In genomic region chr16:2968368-2968737, GRCh38 we compare ENCODE assay signal across 8 cellular contexts. TPM values are rescaled to one million over a fixed set of nuclear protein-coding genes. Genes with fewer than 3 reads are reported as not detected.
DNase-seq lines count a peak whose midpoint lies in the region; ATAC-seq and TF ChIP-seq lines count a peak whose summit lies in the region.

No MANE protein-coding gene starts in this region.

- no peaks in the 10 kb centered on the region for H3K9me3 Mint-ChIP-seq in activated naive CD4-positive, alpha-beta T cell treated with anti-CD3 and anti-CD28 coated beads, Interleukin-2, amount 50 U/mL, for 24 hours
- H3K9me3 Mint-ChIP-seq in type B pancreatic cell, result no peaks in the 10 kb centered on the region

- no peaks in the 10 kb centered on the region for H3K36me3 Mint-ChIP-seq in activated naive CD4-positive, alpha-beta T cell treated with anti-CD3 and anti-CD28 coated beads, Interleukin-2, amount 50 U/mL, for 24 hours
- H3K36me3 Mint-ChIP-seq in type B pancreatic cell, result peaks cover 3% of the 10 kb centered on the region

- H3K9ac ChIP-seq in iPS-18a (ENCODE audit: low read length), result no peak overlapping the region

- H3K27me3 Mint-ChIP-seq in activated naive CD4-positive, alpha-beta T cell treated with anti-CD3 and anti-CD28 coated beads, Interleukin-2, amount 50 U/mL, for 24 hours, result peaks cover 13% of the 10 kb centered on the region
- H3K27me3 Mint-ChIP-seq in type B pancreatic cell, result peaks cover 10% of the 10 kb centered on the region

- no peak overlapping the region for H3K27ac Mint-ChIP-seq in activated naive CD4-positive, alpha-beta T cell treated with anti-CD3 and anti-CD28 coated beads, Interleukin-2, amount 50 U/mL, for 24 hours
- H3K27ac Mint-ChIP-seq in type B pancreatic cell, result peak overlapping the region; percentile 53

- H3K4me3 ChIP-seq in iPS-18a (ENCODE audit: low read length), result peak overlapping the region; percentile 80

- no peak for DNase-seq in activated naive CD4-positive, alpha-beta T cell (lab: John Stamatoyannopoulos, UW)
- DNase-seq in SHP77 treated with DMSO at 0.1 percent for 48 hours (lab: John Stamatoyannopoulos, UW) (peak; percentile 1), type B pancreatic cell (ENCODE audit: extremely low spot score, unreplicated experiment) (no peak), KBM-7 (no peak), GM19238 (ENCODE audit: insufficient read length, low spot score) (no peak)

- ATAC-seq in GM21390 (IDR thresholded peaks at IDR 0.05; ENCODE audit: unreplicated experiment), result no peak

- in situ Hi-C loops in KBM-7 (cut with MboI; ENCODE audit: low pct_unique_long_range_greater_than_20kb, low sequenced_read_pairs), result no loop called here

- H3K36me3 ChIP-seq in iPS-18a (ENCODE audit: control insufficient read depth, low read depth, low read length), result peaks cover 5% of the 10 kb centered on the region

- no peak overlapping the region for H3K27ac ChIP-seq in iPS-18a (ENCODE audit: low read length)

- peaks cover 40% of the 10 kb centered on the region for H3K27me3 ChIP-seq in iPS-18a (ENCODE audit: control insufficient read depth, insufficient read depth, low read length)

- TF ChIP-seq CTCF in type B pancreatic cell (conservative IDR thresholded peaks at IDR 0.05), result no peak

- H3K4me1 Mint-ChIP-seq in activated naive CD4-positive, alpha-beta T cell treated with anti-CD3 and anti-CD28 coated beads, Interleukin-2, amount 50 U/mL, for 24 hours, result peaks cover 13% of the 10 kb centered on the region
- peaks cover 13% of the 10 kb centered on the region for H3K4me1 Mint-ChIP-seq in type B pancreatic cell (ENCODE audit: unreplicated experiment)

- peak overlapping the region; percentile 74 for H3K4me3 Mint-ChIP-seq in activated naive CD4-positive, alpha-beta T cell treated with anti-CD3 and anti-CD28 coated beads, Interleukin-2, amount 50 U/mL, for 24 hours
- peak overlapping the region; percentile 83 for H3K4me3 Mint-ChIP-seq in type B pancreatic cell

- H3K9me3 ChIP-seq in iPS-18a (ENCODE audit: control insufficient read depth, low read depth, low read length), result no peaks in the 10 kb centered on the region

- H3K4me1 ChIP-seq in iPS-18a (ENCODE audit: control insufficient read depth, low read depth, low read length), result peaks cover 6% of the 10 kb centered on the region

RNA-seq across cellular contexts. Expression of gene PAQR4, which starts 0.8 kb away (rescaled TPM):
- total RNA-seq in type B pancreatic cell (ENCODE audit: low replicate concordance), result 18.1 and 23.8 TPM in 2 replicates

RNA-seq across cellular contexts. Expression of gene KREMEN2, which starts 4.3 kb away (rescaled TPM):
- 4.5 and 7.7 TPM in 2 replicates for total RNA-seq in type B pancreatic cell (ENCODE audit: low replicate concordance)

RNA-seq across cellular contexts. Expression of gene PKMYT1, which starts 11.9 kb away (rescaled TPM):
- 25.1 and 42.3 TPM in 2 replicates for total RNA-seq in type B pancreatic cell (ENCODE audit: low replicate concordance)

RNA-seq across cellular contexts. Expression of gene CLDN9, which starts 44.4 kb away (rescaled TPM):
- total RNA-seq in type B pancreatic cell (ENCODE audit: low replicate concordance), result 0.99 and 3.4 TPM in 2 replicates

RNA-seq across cellular contexts. Expression of gene CLDN6, which starts 49.6 kb away (rescaled TPM):
- total RNA-seq in type B pancreatic cell (ENCODE audit: low replicate concordance), result 98.9 and 243 TPM in 2 replicates
